1 cellular context compared by ENCODE assay signal in genomic region chr15:26372712-26373111, GRCh38.
TF ChIP-seq lines count a peak whose summit lies in the region.

No MANE protein-coding gene starts in this region.

TF ChIP-seq in GM23338, 12 proteins besides CTCF, POLR2A, EP300 and RAD21 (continued from another document):
- TF ChIP-seq REST (IDR thresholded peaks at IDR 0.05; ENCODE audit: unreplicated experiment) (no peak), ZNF114 (CRISPR knock-in tag; IDR thresholded peaks at IDR 0.05) (no peak), EZH2 (IDR thresholded peaks at IDR 0.05; ENCODE audit: low read depth, unreplicated experiment) (no peak), ZNF462 (CRISPR knock-in tag; IDR thresholded peaks at IDR 0.05) (no peak), POLR2AphosphoS5 (IDR thresholded peaks at IDR 0.05; ENCODE audit: low read depth) (no peak), JUNB (IDR thresholded peaks at IDR 0.05; ENCODE audit: unreplicated experiment) (no peak), ZNF331 (CRISPR knock-in tag; IDR thresholded peaks at IDR 0.05; ENCODE audit: low read depth) (no peak), STAT1 (IDR thresholded peaks at IDR 0.05; ENCODE audit: unreplicated experiment) (no peak), EZH2phosphoT487 (IDR thresholded peaks at IDR 0.05; ENCODE audit: unreplicated experiment) (no peak), CREB1 (CRISPR knock-in tag; IDR thresholded peaks at IDR 0.05; ENCODE audit: low read depth) (no peak), NANOG (IDR thresholded peaks at IDR 0.05; ENCODE audit: borderline replicate concordance) (no peak)
